In genomic region chr1:26724938-26725337, GRCh38 we compare ENCODE assay signal across 12 cellular contexts. TPM values are rescaled to one million over a fixed set of nuclear protein-coding genes. Genes with fewer than 3 reads are reported as not detected.
DNase-seq lines count a peak whose midpoint lies in the region; ATAC-seq, FAIRE-seq and TF ChIP-seq lines count a peak whose summit lies in the region.
"Had no signal": no experiment of that assay in that cellular context is flagged by ENCODE, and none has a peak within 500 bp of the region (broad histone marks: within the 10 kb centered on the region; RNA-seq: fewer than 3 reads in every experiment).

No MANE protein-coding gene starts in this region.

- in situ Hi-C loops in HepG2 (cut with HindIII; ENCODE audit: extremely low pct_ligation_motif_present, low pct_unique_long_range_greater_than_20kb), result no loop called here

- no peak for TF ChIP-seq RAD21 in HepG2 (CRISPR knock-in tag; IDR thresholded peaks at IDR 0.05)

- H3K4me3 Mint-ChIP-seq in CD8-positive, alpha-beta memory T cell, result peak overlapping the region in 4 of 7 donors; percentile 10 to 83 (median 71)
- H3K4me3 Mint-ChIP-seq in IgD-negative memory B cell (peak overlapping the region in 3 of 4 donors; percentile 15 to 86 (median 85)), chondrocyte (ENCODE audit: unreplicated experiment) (no peak overlapping the region)
- H3K4me3 Mint-ChIP-seq in natural killer cell treated with Interleukin-12 subunit alpha and Interleukin-12 subunit beta and Interleukin-15 and Interleukin-18, amount 100 ng/mL, for 72 hours, result peak overlapping the region; percentile 79

- no peaks in the 10 kb centered on the region for H3K27me3 Mint-ChIP-seq in CD8-positive, alpha-beta memory T cell
- no peaks in the 10 kb centered on the region for H3K27me3 Mint-ChIP-seq in IgD-negative memory B cell
- no peaks in the 10 kb centered on the region for H3K27me3 Mint-ChIP-seq in chondrocyte (ENCODE audit: low read depth)
- no peaks in the 10 kb centered on the region for H3K27me3 Mint-ChIP-seq in natural killer cell treated with Interleukin-12 subunit alpha and Interleukin-12 subunit beta and Interleukin-15 and Interleukin-18, amount 100 ng/mL, for 72 hours

- H3K9me3 Mint-ChIP-seq in CD8-positive, alpha-beta memory T cell, result no peaks in the 10 kb centered on the region
- H3K9me3 Mint-ChIP-seq in IgD-negative memory B cell (no peaks in the 10 kb centered on the region), chondrocyte (ENCODE audit: low read depth) (no peaks in the 10 kb centered on the region)
- no peaks in the 10 kb centered on the region for H3K9me3 Mint-ChIP-seq in natural killer cell treated with Interleukin-12 subunit alpha and Interleukin-12 subunit beta and Interleukin-15 and Interleukin-18, amount 100 ng/mL, for 72 hours

- H3K4me2 ChIP-seq in HepG2 (ENCODE audit: low read depth, low read length), result no peak overlapping the region
- H3K4me2 ChIP-seq: KMS-11 had no signal

- WGBS in HepG2 (ENCODE audit: low lambda C conversion rate), result 75% methylated on average over 1 of the region's 1 CpG

- H3K36me3 ChIP-seq in CD8-positive, alpha-beta memory T cell (ENCODE audit: insufficient read depth, low read length), result peaks cover 9% of the 10 kb centered on the region
- H3K36me3 ChIP-seq in HepG2 (replicated peaks in 1 of 2; ENCODE audit: control insufficient read depth in 1 of 2, insufficient read depth in 2 of 2, low read length in 2 of 2), result peaks cover 4 to 13% of the 10 kb centered on the region in 2 experiments

- no peak for TF ChIP-seq EP300 in HepG2 (IDR thresholded peaks at IDR 0.05; ENCODE audit: low read depth in 2 of 2, low read length in 2 of 2)
- TF ChIP-seq EP300 in HepG2 (CRISPR knock-in tag; IDR thresholded peaks at IDR 0.05; ENCODE audit: borderline replicate concordance), result no peak

- no peak for ATAC-seq in natural killer cell treated with Interleukin-12 subunit alpha and Interleukin-12 subunit beta and Interleukin-15 and Interleukin-18, amount 100 ng/mL, for 72 hours
- ATAC-seq in HG03342 (IDR thresholded peaks at IDR 0.05; ENCODE audit: unreplicated experiment) (no peak), GM18861 (IDR thresholded peaks at IDR 0.05; ENCODE audit: unreplicated experiment) (no peak), HepG2 (no peak)

- no peak overlapping the region for H3K4me3 ChIP-seq in CD8-positive, alpha-beta memory T cell (ENCODE audit: low read length)
- no peak overlapping the region for H3K4me3 ChIP-seq in HepG2 (replicated peaks in 1 of 3; ENCODE audit: insufficient read depth in 1 of 3, low read depth in 2 of 3, low read length in 3 of 3)

- no peaks in the 10 kb centered on the region for H3K9me3 ChIP-seq in CD8-positive, alpha-beta memory T cell (ENCODE audit: low read length)
- no peaks in the 10 kb centered on the region for H3K9me3 ChIP-seq in HepG2 (ENCODE audit: low read length)

- H3K4me1 Mint-ChIP-seq in CD8-positive, alpha-beta memory T cell, result peaks cover 83 to 94% (median 92%) of the 10 kb centered on the region in 3 donors
- H3K4me1 Mint-ChIP-seq in IgD-negative memory B cell (peaks cover 62 to 76% (median 73%) of the 10 kb centered on the region in 3 donors), chondrocyte (ENCODE audit: low read depth) (peaks cover 72% of the 10 kb centered on the region)
- peaks cover 81 to 82% of the 10 kb centered on the region in 2 donors for H3K4me1 Mint-ChIP-seq in natural killer cell treated with Interleukin-12 subunit alpha and Interleukin-12 subunit beta and Interleukin-15 and Interleukin-18, amount 100 ng/mL, for 72 hours (ENCODE audit: low read depth in 2 of 2)

- DNase-seq in CD8-positive, alpha-beta memory T cell, result no peak
- DNase-seq in chondrocyte (ENCODE audit: low spot score) (no peak), NCI-H1436 (lab: John Stamatoyannopoulos, UW) (no peak), HepG2 (ENCODE audit: low spot score) (no peak)
- no peak for DNase-seq in natural killer cell treated with Interleukin-12 subunit alpha and Interleukin-12 subunit beta and Interleukin-15 and Interleukin-18, amount 100 ng/mL, for 72 hours (ENCODE audit: low spot score)
- DNase-seq: aorta, midbrain, NCI-H187 treated with DMSO at 0.1 percent for 48 hours had no signal

- intact Hi-C loops in HepG2 (cut with micrococcal nuclease; ENCODE audit: unreplicated experiment), result no loop called here

- H3K9ac ChIP-seq in HepG2 (ENCODE audit: insufficient read depth, low read depth, low read length), result no peak overlapping the region
- H3K9ac ChIP-seq: KMS-11 had no signal

- TF ChIP-seq POLR2A in HepG2 (IDR thresholded peaks at IDR 0.05; ENCODE audit: insufficient read depth in 1 of 2, low read depth in 2 of 2, low read length in 2 of 2), result no peak

- no peak overlapping the region for H3K27ac ChIP-seq in CD8-positive, alpha-beta memory T cell (ENCODE audit: low read depth, low read length)
- no peak overlapping the region for H3K27ac ChIP-seq in HepG2 (ENCODE audit: extremely low read length, insufficient read depth, low read length)
- H3K27ac ChIP-seq: KMS-11 had no signal

- no peak for TF ChIP-seq CTCF in chondrocyte (IDR thresholded peaks at IDR 0.05)
- no peak for TF ChIP-seq CTCF in HepG2 (CRISPR knock-in tag; IDR thresholded peaks at IDR 0.05)

- H3K36me3 Mint-ChIP-seq in CD8-positive, alpha-beta memory T cell, result peaks cover 0 to 22% (median 4%) of the 10 kb centered on the region in 3 donors
- H3K36me3 Mint-ChIP-seq in IgD-negative memory B cell (no peaks in the 10 kb centered on the region), chondrocyte (ENCODE audit: low read depth) (peaks cover 3% of the 10 kb centered on the region)
- peaks cover 7% of the 10 kb centered on the region for H3K36me3 Mint-ChIP-seq in natural killer cell treated with Interleukin-12 subunit alpha and Interleukin-12 subunit beta and Interleukin-15 and Interleukin-18, amount 100 ng/mL, for 72 hours

- H3K27ac Mint-ChIP-seq in CD8-positive, alpha-beta memory T cell, result peak overlapping the region in 7 of 8 donors; percentile 17 to 79 (median 58)
- peak overlapping the region in 1 of 3 donors; percentile 25 for H3K27ac Mint-ChIP-seq in IgD-negative memory B cell
- H3K27ac Mint-ChIP-seq in chondrocyte (ENCODE audit: unreplicated experiment), result peak overlapping the region; percentile 93
- peak overlapping the region; percentile 47 to 73 for H3K27ac Mint-ChIP-seq in natural killer cell treated with Interleukin-12 subunit alpha and Interleukin-12 subunit beta and Interleukin-15 and Interleukin-18, amount 100 ng/mL, for 72 hours

- peaks cover 89% of the 10 kb centered on the region for H3K4me1 ChIP-seq in CD8-positive, alpha-beta memory T cell (ENCODE audit: insufficient read depth, low read length)
- peaks cover 70% of the 10 kb centered on the region for H3K4me1 ChIP-seq in HepG2 (ENCODE audit: insufficient read depth, low read length)

- CTCF ChIA-PET in CD8-positive, alpha-beta memory T cell (lab: Charles Lee), result interaction anchor here (1.0 to 3.4 kb wide), 4 partner anchors 17 to 64 kb away, joined by 3 to 14 read pairs (median 6); no protein-coding TSS in a partner anchor
- CTCF ChIA-PET in HepG2 (lab: Yijun Ruan, JAX; ENCODE audit: low intra/inter-chr PET ratio, low total read pairs), result no interaction called here

- no peaks in the 10 kb centered on the region for H3K27me3 ChIP-seq in CD8-positive, alpha-beta memory T cell (ENCODE audit: insufficient read depth, low read length, poor library complexity, severe bottlenecking)
- H3K27me3 ChIP-seq in HepG2 (ENCODE audit: control insufficient read depth in 1 of 2, insufficient read depth in 2 of 2, low read length in 2 of 2), result no peaks in the 10 kb centered on the region

- POLR2A ChIA-PET in CD8-positive, alpha-beta memory T cell (lab: Charles Lee), result interaction anchor here (1.0 to 1.1 kb wide), 2 partner anchors 26 to 32 kb away, joined by 3 to 4 read pairs; no protein-coding TSS in a partner anchor
- POLR2A ChIA-PET in HepG2 (lab: Yijun Ruan, JAX), result interaction anchor here (2.1 to 2.3 kb wide), 2 partner anchors 32 to 63 kb away, joined by 8 to 15 read pairs; partner anchors contain the start of gene PIGV

- no TSS peak for BruUV-seq in HepG2 (replicated peaks; lab: Mats Ljungman, UMichigan)

- no peak overlapping the region for H2AFZ ChIP-seq in HepG2 (ENCODE audit: low read length)

- peaks cover 50% of the 10 kb centered on the region for H4K20me1 ChIP-seq in HepG2 (ENCODE audit: insufficient read depth, low read length)

- peaks cover 88% of the 10 kb centered on the region for H3K79me2 ChIP-seq in HepG2 (ENCODE audit: insufficient read depth, low read length)

- no peak for FAIRE-seq in HepG2 (lab: Jason Lieb, UNC)

RNA-seq across cellular contexts. Expression of gene ARID1A, which starts 29.1 kb away (rescaled TPM):
- 10 to 100 TPM; 88.4 to 90.9 TPM for total RNA-seq in CD8-positive, alpha-beta memory T cell
- polyA plus RNA-seq in CD8-positive, alpha-beta memory T cell, result 31.6 TPM
- polyA plus RNA-seq in IgD-negative memory B cell (24.4 TPM), HepG2 (2011; rRNA removed) (12.3 and 15.9 TPM in 2 replicates)
- total RNA-seq in chondrocyte (56.1 to 59.5 TPM (median 57.2 TPM) in 3 replicates), HepG2 (2016; rRNA removed; fragmentation: Illumina TruSeq; extraction: Trizol) (11.9 and 18.4 TPM in 2 replicates)
- total RNA-seq in natural killer cell treated with Interleukin-12 subunit alpha and Interleukin-12 subunit beta and Interleukin-15 and Interleukin-18, amount 100 ng/mL, for 72 hours, result 100 to 1,000 TPM; 132 to 196 TPM
- 4.1 and 5.0 TPM in 2 replicates for total RNA-seq in HepG2 (2016; cell fraction: cytosol; rRNA removed; fragmentation: Illumina TruSeq; extraction: Trizol; ENCODE audit: low read depth)
- total RNA-seq in HepG2 (2016; cell fraction: insoluble cytoplasmic fraction; rRNA removed; fragmentation: Illumina TruSeq; extraction: Trizol), result 10.4 and 13.8 TPM in 2 replicates
- 10.6 and 11.3 TPM in 2 replicates for total RNA-seq in HepG2 (2016; cell fraction: membrane; rRNA removed; fragmentation: Illumina TruSeq; extraction: Trizol)
- 20.9 and 30.6 TPM in 2 replicates for total RNA-seq in HepG2 (2016; cell fraction: nucleus; rRNA removed; fragmentation: Illumina TruSeq; extraction: Trizol)
- polyA plus RNA-seq in HepG2 (2011; cell fraction: cytosol; rRNA removed), result 6.7 and 7.1 TPM in 2 replicates
- 34.6 and 44.4 TPM in 2 replicates for polyA plus RNA-seq in HepG2 (2011; cell fraction: nucleus; rRNA removed)
- 22.4 and 26.3 TPM in 2 replicates for polyA plus RNA-seq in HepG2 (2012)
- 0.76 and 0.82 TPM in 2 replicates for polyA plus RNA-seq in HepG2 (2016; cell fraction: cytosol; fragmentation: Illumina TruSeq; extraction: Trizol; ENCODE audit: low read depth)
- polyA plus RNA-seq in HepG2 (2016; cell fraction: insoluble cytoplasmic fraction; fragmentation: Illumina TruSeq; extraction: Trizol; ENCODE audit: low read depth), result 19.7 and 29.5 TPM in 2 replicates
- 1.7 and 2.3 TPM in 2 replicates for polyA plus RNA-seq in HepG2 (2016; cell fraction: membrane; fragmentation: Illumina TruSeq; extraction: Trizol; ENCODE audit: low read depth)
- 63.3 and 66.4 TPM in 2 replicates for polyA plus RNA-seq in HepG2 (2016; cell fraction: nucleus; fragmentation: Illumina TruSeq; extraction: Trizol; ENCODE audit: insufficient read depth, low read depth)
- 17.9 and 25.6 TPM in 2 replicates for polyA minus RNA-seq in HepG2 (2011; rRNA and poly(A)+ RNA removed; ENCODE audit: low replicate concordance)
- 22.4 and 28.0 TPM in 2 replicates for polyA minus RNA-seq in HepG2 (2011; cell fraction: cytosol; rRNA and poly(A)+ RNA removed)
- 25.2 and 31.6 TPM in 2 replicates for polyA minus RNA-seq in HepG2 (2011; cell fraction: nucleus; rRNA and poly(A)+ RNA removed)
